Comparison of ENCODE assay signal across 9 cellular contexts in the genomic region with DNA sequence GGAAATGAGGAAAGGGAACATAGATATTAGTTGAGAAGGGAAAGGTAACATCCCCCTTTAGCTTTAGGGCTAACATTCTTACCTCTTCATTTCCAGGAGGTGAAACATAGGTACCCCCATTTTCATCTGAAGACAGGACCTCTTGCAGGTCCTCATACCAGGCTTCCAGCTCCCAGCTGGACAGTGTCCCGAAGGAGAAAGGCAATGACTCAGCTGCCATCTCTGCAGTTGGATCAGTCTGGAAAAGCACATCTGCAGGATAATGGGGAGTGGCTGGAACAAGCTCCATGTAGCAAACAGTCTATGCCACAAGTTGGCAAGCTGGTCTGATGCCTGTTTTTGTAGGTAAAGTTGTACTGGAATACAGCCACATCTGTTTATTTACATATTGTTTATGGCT. TPM values are rescaled to one million over a fixed set of nuclear protein-coding genes. Genes with fewer than 3 reads are reported as not detected.
DNase-seq lines count a peak whose midpoint lies in the region; ATAC-seq and FAIRE-seq lines count a peak whose summit lies in the region.
"Had no signal": no experiment of that assay in that cellular context is flagged by ENCODE, and none has a peak within 500 bp of the region (broad histone marks: within the 10 kb centered on the region; RNA-seq: fewer than 3 reads in every experiment).

No MANE protein-coding gene starts in this region.

- peaks cover 77% of the 10 kb centered on the region for H3K36me3 Mint-ChIP-seq in stimulated activated naive CD8-positive, alpha-beta T cell treated with anti-CD3 and anti-CD28 coated beads, Interleukin-15, Interleukin-2, amounts not matched to agents 100 ng/mL and 50 ng/mL, for 24 hours (ENCODE audit: low read depth)
- H3K36me3 Mint-ChIP-seq in activated naive CD8-positive, alpha-beta T cell: peaks cover 9% of the 10 kb centered on the region

- FAIRE-seq in small intestine (lab: Jason Lieb, UNC): no peak

- no peak for ATAC-seq in stimulated activated naive CD8-positive, alpha-beta T cell treated with anti-CD3 and anti-CD28 coated beads, Interleukin-15, Interleukin-2, amounts not matched to agents 100 U/mL and 50 U/mL, for 24 hours
- ATAC-seq in GM19328 (IDR thresholded peaks at IDR 0.05; ENCODE audit: unreplicated experiment) (no peak), HG03442 (IDR thresholded peaks at IDR 0.05; ENCODE audit: unreplicated experiment) (no peak)

- no peak overlapping the region for H3K27ac ChIP-seq in small intestine (ENCODE audit: low read depth in 1 of 2, low read length in 1 of 2)

- H3K36me3 ChIP-seq in small intestine (ENCODE audit: control insufficient read depth in 2 of 2, insufficient read depth in 2 of 2, low read length in 2 of 2): peaks cover 13 to 30% of the 10 kb centered on the region in 2 donors

- peaks cover 41% of the 10 kb centered on the region for H3K4me1 Mint-ChIP-seq in stimulated activated naive CD8-positive, alpha-beta T cell treated with anti-CD3 and anti-CD28 coated beads, Interleukin-15, Interleukin-2, amounts not matched to agents 100 ng/mL and 50 ng/mL, for 24 hours (ENCODE audit: low read depth)
- peaks cover 42% of the 10 kb centered on the region for H3K4me1 Mint-ChIP-seq in activated naive CD8-positive, alpha-beta T cell (ENCODE audit: low read depth)

- H3K9me3 Mint-ChIP-seq in stimulated activated naive CD8-positive, alpha-beta T cell treated with anti-CD3 and anti-CD28 coated beads, Interleukin-15, Interleukin-2, amounts not matched to agents 100 ng/mL and 50 ng/mL, for 24 hours: no peaks in the 10 kb centered on the region
- H3K9me3 Mint-ChIP-seq in activated naive CD8-positive, alpha-beta T cell (ENCODE audit: low read depth): no peaks in the 10 kb centered on the region

- no peaks in the 10 kb centered on the region for H3K27me3 Mint-ChIP-seq in stimulated activated naive CD8-positive, alpha-beta T cell treated with anti-CD3 and anti-CD28 coated beads, Interleukin-15, Interleukin-2, amounts not matched to agents 100 ng/mL and 50 ng/mL, for 24 hours
- H3K27me3 Mint-ChIP-seq in activated naive CD8-positive, alpha-beta T cell: no peaks in the 10 kb centered on the region

- no peaks in the 10 kb centered on the region for H3K27me3 ChIP-seq in small intestine (ENCODE audit: control insufficient read depth in 2 of 2, insufficient read depth in 2 of 2, low read length in 2 of 2)

- no peak overlapping the region for H3K4me3 ChIP-seq in small intestine (ENCODE audit: low read depth in 1 of 2, low read length in 2 of 2)

- DNase-seq in stimulated activated naive CD8-positive, alpha-beta T cell treated with anti-CD3 and anti-CD28 coated beads, Interleukin-15, Interleukin-2, amounts not matched to agents 100 U/mL and 50 U/mL, for 24 hours: no peak
- DNase-seq in iris pigment epithelial cell (ENCODE audit: low read depth) (peak; percentile 21), small intestine (no peak), KG1 (lab: John Stamatoyannopoulos, UW) (no peak)
- DNase-seq: NCI-H2227 treated with DMSO at 0.1 percent for 48 hours had no signal

- H3K9me3 ChIP-seq in small intestine (ENCODE audit: control insufficient read depth, low read depth): no peaks in the 10 kb centered on the region

- WGBS in small intestine, 3 donors: 56 to 77% (median 70%) methylated on average over 1 of the region's 1 CpG

- H3K27ac Mint-ChIP-seq in stimulated activated naive CD8-positive, alpha-beta T cell treated with anti-CD3 and anti-CD28 coated beads, Interleukin-15, Interleukin-2, amounts not matched to agents 100 ng/mL and 50 ng/mL, for 24 hours: peak overlapping the region; percentile 72
- peak overlapping the region; percentile 80 for H3K27ac Mint-ChIP-seq in activated naive CD8-positive, alpha-beta T cell

- H3K4me1 ChIP-seq in small intestine (ENCODE audit: control insufficient read depth in 2 of 2, insufficient read depth in 1 of 2, low read depth in 1 of 2, low read length in 1 of 2): peaks cover 0 to 3% of the 10 kb centered on the region in 2 donors

- H3K4me3 Mint-ChIP-seq in stimulated activated naive CD8-positive, alpha-beta T cell treated with anti-CD3 and anti-CD28 coated beads, Interleukin-15, Interleukin-2, amounts not matched to agents 100 ng/mL and 50 ng/mL, for 24 hours: peak overlapping the region; percentile 41
- peak overlapping the region; percentile 72 for H3K4me3 Mint-ChIP-seq in activated naive CD8-positive, alpha-beta T cell

RNA-seq across cellular contexts. Expression of a gene that starts 3.1 kb away (rescaled TPM):
- 100 to 1,000 TPM in 1 of 3 donors, 10 to 100 TPM in 2; 45.2 to 105 (median 48.7) TPM for polyA plus RNA-seq in small intestine

RNA-seq across cellular contexts. Expression of a gene that starts 5.4 kb away (rescaled TPM):
- 10 to 100 TPM; 20.5 to 41.6 (median 31.4) TPM for polyA plus RNA-seq in small intestine

RNA-seq across cellular contexts. Expression of a gene that starts 29.3 kb away (rescaled TPM):
- 10 to 100 TPM; 62.2 to 93.4 (median 63.0) TPM for polyA plus RNA-seq in small intestine

RNA-seq across cellular contexts. Expression of a gene that starts 29.8 kb away (rescaled TPM):
- polyA plus RNA-seq in small intestine: 100 to 1,000 TPM; 125 to 224 (median 166) TPM

RNA-seq across cellular contexts. Expression of a gene that starts 32.7 kb away (rescaled TPM):
- polyA plus RNA-seq in small intestine: 1 to 10 TPM in 1 of 3 donors, under 1 TPM in 1, not detected in 1; 0.27 to 8.4 TPM
